1 cellular context compared by ENCODE assay signal in genomic region chr17:43033947-43034622, GRCh38.
TF ChIP-seq lines count a peak whose summit lies in the region.

No MANE protein-coding gene starts in this region.

TF ChIP-seq in SK-N-SH treated with all-trans-retinoic acid at 6 μM for 48 hours, 23 proteins besides CTCF, POLR2A, EP300 and RAD21 (continued from another document):
- TF ChIP-seq CREB5 (CRISPR knock-in tag; IDR thresholded peaks at IDR 0.05; ENCODE audit: low read depth), result no peak
- TF ChIP-seq ARNTL (CRISPR knock-in tag; IDR thresholded peaks at IDR 0.05; ENCODE audit: borderline replicate concordance, low read depth), result no peak
- TF ChIP-seq BACH2 (CRISPR knock-in tag; IDR thresholded peaks at IDR 0.05; ENCODE audit: borderline replicate concordance), result no peak
